1 cellular context compared by ENCODE assay signal in the genomic region with DNA sequence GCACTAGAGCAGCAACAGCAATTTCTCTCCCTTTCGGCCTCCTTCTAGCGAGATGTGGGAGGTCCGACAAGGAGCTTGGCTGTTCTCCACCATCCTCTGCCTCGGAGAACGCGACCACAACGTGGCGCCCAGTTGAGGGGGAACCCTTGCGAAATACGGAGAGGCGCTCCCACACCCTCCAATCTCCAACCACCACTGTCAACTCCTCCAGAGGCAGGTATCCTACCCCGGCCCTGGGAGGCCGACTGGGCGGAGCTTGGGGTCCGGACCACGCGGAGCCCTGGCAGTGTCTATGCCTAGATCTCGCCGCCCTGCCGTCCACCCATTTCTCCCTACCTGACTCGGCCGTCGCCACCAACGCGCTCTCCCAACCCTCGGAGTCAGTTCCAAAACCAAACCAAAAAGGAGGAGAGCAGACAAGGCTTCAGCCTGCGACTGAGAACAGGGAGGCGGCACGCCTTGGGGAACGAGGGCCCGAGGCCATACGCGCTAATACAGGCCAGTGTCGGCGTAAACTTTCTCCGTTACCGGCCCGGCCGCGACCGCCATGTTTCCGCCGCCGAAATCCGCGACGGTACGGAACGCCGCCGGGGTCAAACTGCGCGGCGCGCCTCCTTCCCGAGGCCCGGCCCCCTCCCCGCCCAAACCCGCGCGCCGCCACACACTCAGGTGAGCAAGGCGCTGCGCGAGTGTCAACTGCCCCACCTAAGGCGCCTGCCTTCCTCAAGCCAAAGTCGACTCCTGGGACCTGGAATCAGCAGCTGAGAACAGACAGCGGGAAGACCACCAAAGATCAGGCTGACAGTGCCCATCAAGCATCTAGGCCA.
TF ChIP-seq lines count a peak whose summit lies in the region.

A gene with protein sequence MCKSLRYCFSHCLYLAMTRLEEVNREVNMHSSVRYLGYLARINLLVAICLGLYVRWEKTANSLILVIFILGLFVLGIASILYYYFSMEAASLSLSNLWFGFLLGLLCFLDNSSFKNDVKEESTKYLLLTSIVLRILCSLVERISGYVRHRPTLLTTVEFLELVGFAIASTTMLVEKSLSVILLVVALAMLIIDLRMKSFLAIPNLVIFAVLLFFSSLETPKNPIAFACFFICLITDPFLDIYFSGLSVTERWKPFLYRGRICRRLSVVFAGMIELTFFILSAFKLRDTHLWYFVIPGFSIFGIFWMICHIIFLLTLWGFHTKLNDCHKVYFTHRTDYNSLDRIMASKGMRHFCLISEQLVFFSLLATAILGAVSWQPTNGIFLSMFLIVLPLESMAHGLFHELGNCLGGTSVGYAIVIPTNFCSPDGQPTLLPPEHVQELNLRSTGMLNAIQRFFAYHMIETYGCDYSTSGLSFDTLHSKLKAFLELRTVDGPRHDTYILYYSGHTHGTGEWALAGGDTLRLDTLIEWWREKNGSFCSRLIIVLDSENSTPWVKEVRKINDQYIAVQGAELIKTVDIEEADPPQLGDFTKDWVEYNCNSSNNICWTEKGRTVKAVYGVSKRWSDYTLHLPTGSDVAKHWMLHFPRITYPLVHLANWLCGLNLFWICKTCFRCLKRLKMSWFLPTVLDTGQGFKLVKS (minus strand): TSS at position 570 of the 827 bp plus-strand sequence. CDS start 5,568 bp downstream, outside the sequence.

TF ChIP-seq in HEK293, 187 proteins besides CTCF, POLR2A, EP300 and RAD21 (continued from another document and continues in another):
- TF ChIP-seq, protein P1, sequence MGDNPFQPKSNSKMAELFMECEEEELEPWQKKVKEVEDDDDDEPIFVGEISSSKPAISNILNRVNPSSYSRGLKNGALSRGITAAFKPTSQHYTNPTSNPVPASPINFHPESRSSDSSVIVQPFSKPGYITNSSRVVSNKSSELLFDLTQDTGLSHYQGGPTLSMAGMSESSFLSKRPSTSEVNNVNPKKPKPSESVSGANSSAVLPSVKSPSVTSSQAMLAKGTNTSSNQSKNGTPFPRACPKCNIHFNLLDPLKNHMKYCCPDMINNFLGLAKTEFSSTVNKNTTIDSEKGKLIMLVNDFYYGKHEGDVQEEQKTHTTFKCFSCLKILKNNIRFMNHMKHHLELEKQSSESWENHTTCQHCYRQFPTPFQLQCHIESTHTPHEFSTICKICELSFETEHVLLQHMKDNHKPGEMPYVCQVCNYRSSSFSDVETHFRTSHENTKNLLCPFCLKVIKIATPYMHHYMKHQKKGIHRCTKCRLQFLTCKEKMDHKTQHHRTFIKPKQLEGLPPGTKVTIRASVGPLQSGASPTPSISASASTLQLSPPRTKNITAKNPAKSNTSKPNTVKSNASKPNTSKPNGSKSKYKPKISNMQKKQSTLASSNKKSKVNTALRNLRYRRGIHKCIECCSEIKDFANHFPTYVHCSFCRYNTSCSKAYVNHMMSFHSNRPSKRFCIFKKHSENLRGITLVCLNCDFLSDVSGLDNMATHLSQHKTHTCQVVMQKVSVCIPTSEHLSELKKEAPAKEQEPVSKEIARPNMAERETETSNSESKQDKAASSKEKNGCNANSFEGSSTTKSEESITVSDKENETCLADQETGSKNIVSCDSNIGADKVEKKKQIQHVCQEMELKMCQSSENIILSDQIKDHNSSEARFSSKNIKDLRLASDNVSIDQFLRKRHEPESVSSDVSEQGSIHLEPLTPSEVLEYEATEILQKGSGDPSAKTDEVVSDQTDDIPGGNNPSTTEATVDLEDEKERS (tag by site-specific recombination; IDR thresholded peaks at IDR 0.05), result peak; percentile 90; the same call in 1 of the 2 replicates
- no peak for TF ChIP-seq ZNF274 (IDR thresholded peaks at IDR 0.05; ENCODE audit: low read length)
- no peak for TF ChIP-seq ZNF274 (tag by site-specific recombination; IDR thresholded peaks at IDR 0.05; ENCODE audit: borderline replicate concordance)
- TF ChIP-seq, protein P2, sequence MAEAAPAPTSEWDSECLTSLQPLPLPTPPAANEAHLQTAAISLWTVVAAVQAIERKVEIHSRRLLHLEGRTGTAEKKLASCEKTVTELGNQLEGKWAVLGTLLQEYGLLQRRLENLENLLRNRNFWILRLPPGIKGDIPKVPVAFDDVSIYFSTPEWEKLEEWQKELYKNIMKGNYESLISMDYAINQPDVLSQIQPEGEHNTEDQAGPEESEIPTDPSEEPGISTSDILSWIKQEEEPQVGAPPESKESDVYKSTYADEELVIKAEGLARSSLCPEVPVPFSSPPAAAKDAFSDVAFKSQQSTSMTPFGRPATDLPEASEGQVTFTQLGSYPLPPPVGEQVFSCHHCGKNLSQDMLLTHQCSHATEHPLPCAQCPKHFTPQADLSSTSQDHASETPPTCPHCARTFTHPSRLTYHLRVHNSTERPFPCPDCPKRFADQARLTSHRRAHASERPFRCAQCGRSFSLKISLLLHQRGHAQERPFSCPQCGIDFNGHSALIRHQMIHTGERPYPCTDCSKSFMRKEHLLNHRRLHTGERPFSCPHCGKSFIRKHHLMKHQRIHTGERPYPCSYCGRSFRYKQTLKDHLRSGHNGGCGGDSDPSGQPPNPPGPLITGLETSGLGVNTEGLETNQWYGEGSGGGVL (tag by site-specific recombination; IDR thresholded peaks at IDR 0.05), result peak; percentile 92
- peak; percentile 33; the same call in 1 of the 2 replicates for TF ChIP-seq ZIC2 (tag by site-specific recombination; IDR thresholded peaks at IDR 0.05)
- no peak; the same call in 1 of the 2 replicates for TF ChIP-seq ZSCAN23 (tag by site-specific recombination; IDR thresholded peaks at IDR 0.05)
- no peak for TF ChIP-seq ZNF658 (tag by site-specific recombination; IDR thresholded peaks at IDR 0.05)
- TF ChIP-seq IKZF3 (tag by site-specific recombination; IDR thresholded peaks at IDR 0.05), result peak; percentile 48
- no peak for TF ChIP-seq ZNF114 (tag by site-specific recombination; IDR thresholded peaks at IDR 0.05)
- TF ChIP-seq KLF8 (tag by site-specific recombination; IDR thresholded peaks at IDR 0.05), result peak; percentile 88; the same call in 1 of the 2 replicates
- TF ChIP-seq ZSCAN16 (tag by site-specific recombination; IDR thresholded peaks at IDR 0.05), result 0 out of 2 replicates have a peak, but pooled peaks have one; percentile 58
- peak; percentile 100 for TF ChIP-seq ZNF501 (tag by site-specific recombination; IDR thresholded peaks at IDR 0.05)
- TF ChIP-seq ZNF629 (tag by site-specific recombination; IDR thresholded peaks at IDR 0.05), result peak; percentile 72
- TF ChIP-seq ZNF366 (tag by site-specific recombination; conservative IDR thresholded peaks at IDR 0.05), result peak; percentile 61
- TF ChIP-seq ZNF600 (tag by site-specific recombination; IDR thresholded peaks at IDR 0.05), result peak; percentile 98
- peak; percentile 59; the same call in 1 of the 2 replicates for TF ChIP-seq ZNF146 (tag by site-specific recombination; IDR thresholded peaks at IDR 0.05)
- TF ChIP-seq ZBTB48 (tag by site-specific recombination; IDR thresholded peaks at IDR 0.05), result peak; percentile 46; the same call in 1 of the 2 replicates
- peak; percentile 93 for TF ChIP-seq ZNF2 (tag by site-specific recombination; IDR thresholded peaks at IDR 0.05)
- TF ChIP-seq, protein P3, sequence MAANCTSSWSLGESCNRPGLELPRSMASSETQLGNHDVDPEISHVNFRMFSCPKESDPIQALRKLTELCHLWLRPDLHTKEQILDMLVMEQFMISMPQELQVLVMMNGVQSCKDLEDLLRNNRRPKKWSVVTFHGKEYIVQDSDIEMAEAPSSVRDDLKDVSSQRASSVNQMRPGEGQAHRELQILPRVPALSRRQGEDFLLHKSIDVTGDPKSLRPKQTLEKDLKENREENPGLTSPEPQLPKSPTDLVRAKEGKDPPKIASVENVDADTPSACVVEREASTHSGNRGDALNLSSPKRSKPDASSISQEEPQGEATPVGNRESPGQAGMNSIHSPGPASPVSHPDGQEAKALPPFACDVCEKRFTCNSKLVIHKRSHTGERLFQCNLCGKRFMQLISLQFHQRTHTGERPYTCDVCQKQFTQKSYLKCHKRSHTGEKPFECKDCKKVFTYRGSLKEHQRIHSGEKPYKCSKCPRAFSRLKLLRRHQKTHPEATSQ (tag by site-specific recombination; IDR thresholded peaks at IDR 0.05), result peak; percentile 90
- TF ChIP-seq ZNF112 (tag by site-specific recombination; IDR thresholded peaks at IDR 0.05), result no peak
- 0 out of 2 replicates have a peak, but pooled peaks have one; percentile 62 for TF ChIP-seq ZNF10 (tag by site-specific recombination; IDR thresholded peaks at IDR 0.05)
- TF ChIP-seq ZNF707 (tag by site-specific recombination; IDR thresholded peaks at IDR 0.05), result no peak
- TF ChIP-seq GFI1B (tag by site-specific recombination; IDR thresholded peaks at IDR 0.05), result no peak
- TF ChIP-seq RBAK (tag by site-specific recombination; IDR thresholded peaks at IDR 0.05), result no peak
- no peak for TF ChIP-seq ZNF548 (tag by site-specific recombination; IDR thresholded peaks at IDR 0.05)
- peak; percentile 94 for TF ChIP-seq ZBTB20 (tag by site-specific recombination; IDR thresholded peaks at IDR 0.05)
- TF ChIP-seq ZFP41 (tag by site-specific recombination; IDR thresholded peaks at IDR 0.05; ENCODE audit: borderline replicate concordance), result no peak
- TF ChIP-seq ZNF626 (tag by site-specific recombination; IDR thresholded peaks at IDR 0.05), result no peak
- TF ChIP-seq ZNF521 (tag by site-specific recombination; IDR thresholded peaks at IDR 0.05), result no peak
- TF ChIP-seq, protein P4, sequence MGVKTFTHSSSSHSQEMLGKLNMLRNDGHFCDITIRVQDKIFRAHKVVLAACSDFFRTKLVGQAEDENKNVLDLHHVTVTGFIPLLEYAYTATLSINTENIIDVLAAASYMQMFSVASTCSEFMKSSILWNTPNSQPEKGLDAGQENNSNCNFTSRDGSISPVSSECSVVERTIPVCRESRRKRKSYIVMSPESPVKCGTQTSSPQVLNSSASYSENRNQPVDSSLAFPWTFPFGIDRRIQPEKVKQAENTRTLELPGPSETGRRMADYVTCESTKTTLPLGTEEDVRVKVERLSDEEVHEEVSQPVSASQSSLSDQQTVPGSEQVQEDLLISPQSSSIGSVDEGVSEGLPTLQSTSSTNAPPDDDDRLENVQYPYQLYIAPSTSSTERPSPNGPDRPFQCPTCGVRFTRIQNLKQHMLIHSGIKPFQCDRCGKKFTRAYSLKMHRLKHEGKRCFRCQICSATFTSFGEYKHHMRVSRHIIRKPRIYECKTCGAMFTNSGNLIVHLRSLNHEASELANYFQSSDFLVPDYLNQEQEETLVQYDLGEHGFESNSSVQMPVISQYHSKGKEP (tag by site-specific recombination; IDR thresholded peaks at IDR 0.05), result no peak
- no peak for TF ChIP-seq ZNF48 (tag by site-specific recombination; IDR thresholded peaks at IDR 0.05)
- TF ChIP-seq, protein P5, sequence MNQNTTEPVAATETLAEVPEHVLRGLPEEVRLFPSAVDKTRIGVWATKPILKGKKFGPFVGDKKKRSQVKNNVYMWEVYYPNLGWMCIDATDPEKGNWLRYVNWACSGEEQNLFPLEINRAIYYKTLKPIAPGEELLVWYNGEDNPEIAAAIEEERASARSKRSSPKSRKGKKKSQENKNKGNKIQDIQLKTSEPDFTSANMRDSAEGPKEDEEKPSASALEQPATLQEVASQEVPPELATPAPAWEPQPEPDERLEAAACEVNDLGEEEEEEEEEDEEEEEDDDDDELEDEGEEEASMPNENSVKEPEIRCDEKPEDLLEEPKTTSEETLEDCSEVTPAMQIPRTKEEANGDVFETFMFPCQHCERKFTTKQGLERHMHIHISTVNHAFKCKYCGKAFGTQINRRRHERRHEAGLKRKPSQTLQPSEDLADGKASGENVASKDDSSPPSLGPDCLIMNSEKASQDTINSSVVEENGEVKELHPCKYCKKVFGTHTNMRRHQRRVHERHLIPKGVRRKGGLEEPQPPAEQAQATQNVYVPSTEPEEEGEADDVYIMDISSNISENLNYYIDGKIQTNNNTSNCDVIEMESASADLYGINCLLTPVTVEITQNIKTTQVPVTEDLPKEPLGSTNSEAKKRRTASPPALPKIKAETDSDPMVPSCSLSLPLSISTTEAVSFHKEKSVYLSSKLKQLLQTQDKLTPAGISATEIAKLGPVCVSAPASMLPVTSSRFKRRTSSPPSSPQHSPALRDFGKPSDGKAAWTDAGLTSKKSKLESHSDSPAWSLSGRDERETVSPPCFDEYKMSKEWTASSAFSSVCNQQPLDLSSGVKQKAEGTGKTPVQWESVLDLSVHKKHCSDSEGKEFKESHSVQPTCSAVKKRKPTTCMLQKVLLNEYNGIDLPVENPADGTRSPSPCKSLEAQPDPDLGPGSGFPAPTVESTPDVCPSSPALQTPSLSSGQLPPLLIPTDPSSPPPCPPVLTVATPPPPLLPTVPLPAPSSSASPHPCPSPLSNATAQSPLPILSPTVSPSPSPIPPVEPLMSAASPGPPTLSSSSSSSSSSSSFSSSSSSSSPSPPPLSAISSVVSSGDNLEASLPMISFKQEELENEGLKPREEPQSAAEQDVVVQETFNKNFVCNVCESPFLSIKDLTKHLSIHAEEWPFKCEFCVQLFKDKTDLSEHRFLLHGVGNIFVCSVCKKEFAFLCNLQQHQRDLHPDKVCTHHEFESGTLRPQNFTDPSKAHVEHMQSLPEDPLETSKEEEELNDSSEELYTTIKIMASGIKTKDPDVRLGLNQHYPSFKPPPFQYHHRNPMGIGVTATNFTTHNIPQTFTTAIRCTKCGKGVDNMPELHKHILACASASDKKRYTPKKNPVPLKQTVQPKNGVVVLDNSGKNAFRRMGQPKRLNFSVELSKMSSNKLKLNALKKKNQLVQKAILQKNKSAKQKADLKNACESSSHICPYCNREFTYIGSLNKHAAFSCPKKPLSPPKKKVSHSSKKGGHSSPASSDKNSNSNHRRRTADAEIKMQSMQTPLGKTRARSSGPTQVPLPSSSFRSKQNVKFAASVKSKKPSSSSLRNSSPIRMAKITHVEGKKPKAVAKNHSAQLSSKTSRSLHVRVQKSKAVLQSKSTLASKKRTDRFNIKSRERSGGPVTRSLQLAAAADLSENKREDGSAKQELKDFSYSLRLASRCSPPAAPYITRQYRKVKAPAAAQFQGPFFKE (tag by site-specific recombination; IDR thresholded peaks at IDR 0.05; ENCODE audit: borderline replicate concordance), result no peak
- no peak for TF ChIP-seq ZNF549 (tag by site-specific recombination; IDR thresholded peaks at IDR 0.05)
- TF ChIP-seq ZNF561 (tag by site-specific recombination; IDR thresholded peaks at IDR 0.05; ENCODE audit: borderline replicate concordance), result peak; percentile 93
- no peak for TF ChIP-seq ZNF621 (tag by site-specific recombination; IDR thresholded peaks at IDR 0.05)
- TF ChIP-seq, protein P6, sequence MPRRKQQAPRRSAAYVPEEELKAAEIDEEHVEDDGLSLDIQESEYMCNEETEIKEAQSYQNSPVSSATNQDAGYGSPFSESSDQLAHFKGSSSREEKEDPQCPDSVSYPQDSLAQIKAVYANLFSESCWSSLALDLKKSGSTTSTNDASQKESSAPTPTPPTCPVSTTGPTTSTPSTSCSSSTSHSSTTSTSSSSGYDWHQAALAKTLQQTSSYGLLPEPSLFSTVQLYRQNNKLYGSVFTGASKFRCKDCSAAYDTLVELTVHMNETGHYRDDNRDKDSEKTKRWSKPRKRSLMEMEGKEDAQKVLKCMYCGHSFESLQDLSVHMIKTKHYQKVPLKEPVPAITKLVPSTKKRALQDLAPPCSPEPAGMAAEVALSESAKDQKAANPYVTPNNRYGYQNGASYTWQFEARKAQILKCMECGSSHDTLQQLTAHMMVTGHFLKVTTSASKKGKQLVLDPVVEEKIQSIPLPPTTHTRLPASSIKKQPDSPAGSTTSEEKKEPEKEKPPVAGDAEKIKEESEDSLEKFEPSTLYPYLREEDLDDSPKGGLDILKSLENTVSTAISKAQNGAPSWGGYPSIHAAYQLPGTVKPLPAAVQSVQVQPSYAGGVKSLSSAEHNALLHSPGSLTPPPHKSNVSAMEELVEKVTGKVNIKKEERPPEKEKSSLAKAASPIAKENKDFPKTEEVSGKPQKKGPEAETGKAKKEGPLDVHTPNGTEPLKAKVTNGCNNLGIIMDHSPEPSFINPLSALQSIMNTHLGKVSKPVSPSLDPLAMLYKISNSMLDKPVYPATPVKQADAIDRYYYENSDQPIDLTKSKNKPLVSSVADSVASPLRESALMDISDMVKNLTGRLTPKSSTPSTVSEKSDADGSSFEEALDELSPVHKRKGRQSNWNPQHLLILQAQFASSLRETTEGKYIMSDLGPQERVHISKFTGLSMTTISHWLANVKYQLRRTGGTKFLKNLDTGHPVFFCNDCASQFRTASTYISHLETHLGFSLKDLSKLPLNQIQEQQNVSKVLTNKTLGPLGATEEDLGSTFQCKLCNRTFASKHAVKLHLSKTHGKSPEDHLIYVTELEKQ (tag by site-specific recombination; IDR thresholded peaks at IDR 0.05; ENCODE audit: borderline replicate concordance), result no peak
